ENCODE assay signal across 30 cellular contexts in genomic region chr15:62818691-62819090, GRCh38.
"Had no signal": no experiment of that assay in that cellular context is flagged by ENCODE, and none has a peak within 500 bp of the region (broad histone marks: within the 10 kb centered on the region; RNA-seq: fewer than 3 reads in every experiment).

No MANE protein-coding gene starts in this region.

- H3K27me3 Mint-ChIP-seq: activated CD4-positive, alpha-beta memory T cell treated with anti-CD3 and anti-CD28 coated beads for 36 hours had no signal

- H3K36me3 Mint-ChIP-seq: activated CD4-positive, alpha-beta memory T cell treated with anti-CD3 and anti-CD28 coated beads for 36 hours; activated naive CD4-positive, alpha-beta T cell treated with anti-CD3 and anti-CD28 coated beads, Interleukin-2, amount 10 ng/mL, durations not matched to agents 7 days and 5 days; activated naive CD8-positive, alpha-beta T cell treated with anti-CD3 and anti-CD28 coated beads, Interleukin-2, amount 10 ng/mL, durations not matched to agents 7 days and 5 days; mesothelial cell of epicardium; naive B cell had no signal

- H3K4me3 Mint-ChIP-seq: activated CD4-positive, alpha-beta memory T cell treated with anti-CD3 and anti-CD28 coated beads for 36 hours; activated naive CD4-positive, alpha-beta T cell treated with anti-CD3 and anti-CD28 coated beads, Interleukin-2, amount 10 ng/mL, durations not matched to agents 7 days and 5 days; activated naive CD8-positive, alpha-beta T cell treated with anti-CD3 and anti-CD28 coated beads, Interleukin-2, amount 10 ng/mL, durations not matched to agents 7 days and 5 days; activated T-helper 1 cell treated with anti-CD3 and anti-CD28 coated beads, Interleukin-12 subunit alpha, Interleukin-12 subunit beta, Interleukin-2, Interleukin-4 antibody, amounts not matched to agents 30 ng/mL and 10 ng/mL and 1 ng/mL, durations not matched to agents 14 hours and 24 hours and 36 hours; mesothelial cell of epicardium; naive B cell; nephron progenitor cell; T-helper 17 cell had no signal

- H3K27ac Mint-ChIP-seq: activated CD4-positive, alpha-beta memory T cell treated with anti-CD3 and anti-CD28 coated beads for 36 hours; activated naive CD4-positive, alpha-beta T cell treated with anti-CD3 and anti-CD28 coated beads, Interleukin-2, amount 10 ng/mL, durations not matched to agents 7 days and 5 days; activated naive CD8-positive, alpha-beta T cell treated with anti-CD3 and anti-CD28 coated beads, Interleukin-2, amount 10 ng/mL, durations not matched to agents 7 days and 5 days; activated T-helper 1 cell treated with anti-CD3 and anti-CD28 coated beads, Interleukin-12 subunit alpha, Interleukin-12 subunit beta, Interleukin-2, Interleukin-4 antibody, amounts not matched to agents 30 ng/mL and 10 ng/mL and 1 ng/mL, durations not matched to agents 14 hours and 24 hours and 36 hours; mesothelial cell of epicardium; naive B cell; T-helper 17 cell had no signal

- H3K4me1 Mint-ChIP-seq: activated naive CD4-positive, alpha-beta T cell treated with anti-CD3 and anti-CD28 coated beads, Interleukin-2, amount 10 ng/mL, durations not matched to agents 7 days and 5 days; activated naive CD8-positive, alpha-beta T cell treated with anti-CD3 and anti-CD28 coated beads, Interleukin-2, amount 10 ng/mL, durations not matched to agents 7 days and 5 days; naive B cell; T-helper 17 cell had no signal

- DNase-seq: activated CD4-positive, alpha-beta memory T cell treated with anti-CD3 and anti-CD28 coated beads for 36 hours; activated CD4-positive, alpha-beta T cell treated with anti-CD3 and anti-CD28 coated beads for 48 hours; activated CD8-positive, alpha-beta memory T cell treated with anti-CD3 and anti-CD28 coated beads, Interleukin-2, amount 50 U/mL, for 4 hours; activated gamma-delta T cell; activated naive CD4-positive, alpha-beta T cell treated with anti-CD3 and anti-CD28 coated beads, Interleukin-2, amount 10 ng/mL, durations not matched to agents 7 days and 5 days; activated naive CD8-positive, alpha-beta T cell treated with anti-CD3 and anti-CD28 coated beads, Interleukin-2, amount 10 ng/mL, durations not matched to agents 7 days and 5 days; activated T-cell treated with anti-CD3 and anti-CD28 coated beads, Interleukin-2, amount 50 U/mL, for 1 hour; central memory CD4-positive, alpha-beta T cell; colonic mucosa; effector CD8-positive, alpha-beta T cell; esophagus squamous epithelium; left colon; mammary epithelial cell; naive B cell; nephron progenitor cell; right lobe of liver; stimulated activated CD4-positive, alpha-beta T cell treated with anti-CD3 and anti-CD28 coated beads, Interleukin-12 subunit alpha, Interleukin-12 subunit beta, amount 100 ng/mL, for 4 hours; stimulated activated CD4-positive, alpha-beta T cell treated with anti-CD3 and anti-CD28 coated beads, Interleukin-4, amount 100 ng/mL, for 1 hour; stimulated activated naive CD8-positive, alpha-beta T cell treated with anti-CD3 and anti-CD28 coated beads, Interleukin-15, Interleukin-2, amounts not matched to agents 100 U/mL and 50 U/mL, for 24 hours; T-helper 17 cell; T1000; trophoblast cell; uterus; WERI-Rb-1 had no signal

- ATAC-seq: activated CD4-positive, CD25-positive, alpha-beta regulatory T cell treated with anti-CD3 and anti-CD28 coated beads, Interleukin-2, amount 50 U/mL, for 24 hours; left colon; right lobe of liver; stimulated activated naive CD8-positive, alpha-beta T cell treated with anti-CD3 and anti-CD28 coated beads, Interleukin-15, Interleukin-2, amounts not matched to agents 100 U/mL and 50 U/mL, for 24 hours; T-helper 17 cell had no signal

- H3K9me3 Mint-ChIP-seq: activated CD4-positive, alpha-beta memory T cell treated with anti-CD3 and anti-CD28 coated beads for 36 hours; activated naive CD4-positive, alpha-beta T cell treated with anti-CD3 and anti-CD28 coated beads, Interleukin-2, amount 10 ng/mL, durations not matched to agents 7 days and 5 days; activated naive CD8-positive, alpha-beta T cell treated with anti-CD3 and anti-CD28 coated beads, Interleukin-2, amount 10 ng/mL, durations not matched to agents 7 days and 5 days; activated T-helper 1 cell treated with anti-CD3 and anti-CD28 coated beads, Interleukin-12 subunit alpha, Interleukin-12 subunit beta, Interleukin-2, Interleukin-4 antibody, amounts not matched to agents 30 ng/mL and 10 ng/mL and 1 ng/mL, durations not matched to agents 14 hours and 24 hours and 36 hours; mesothelial cell of epicardium; naive B cell; nephron progenitor cell had no signal

- H3K4me3 ChIP-seq: breast epithelium, colonic mucosa, esophagus squamous epithelium, right lobe of liver, skin epidermis, thoracic aorta, uterus had no signal
